In genomic region chr21:22019766-22020165, GRCh38 we compare ENCODE assay signal across 15 cellular contexts.
A peak's percentile ranks its signal among the peaks of the same experiment; 100 is the strongest.
DNase-seq lines count a peak whose midpoint lies in the region; ATAC-seq and TF ChIP-seq lines count a peak whose summit lies in the region.
"Had no signal": no experiment of that assay in that cellular context is flagged by ENCODE, and none has a peak within 500 bp of the region (broad histone marks: within the 10 kb centered on the region; RNA-seq: fewer than 3 reads in every experiment).

No MANE protein-coding gene starts in this region.

- H3K9me3 ChIP-seq in adipocyte (ENCODE audit: control insufficient read depth, low read length), result peaks cover 16% of the 10 kb centered on the region

- H3K4me1 Mint-ChIP-seq in activated CD4-positive, alpha-beta T cell treated with anti-CD3 and anti-CD28 coated beads, Interleukin-2, amount 10 ng/mL, durations not matched to agents 24 days and 14 days, result no peaks in the 10 kb centered on the region

- no peaks in the 10 kb centered on the region for H3K36me3 ChIP-seq in adipocyte (ENCODE audit: control insufficient read depth, insufficient read depth, low read length, severe bottlenecking)
- H3K36me3 ChIP-seq: BLaER1 had no signal

- no peak for DNase-seq in activated CD4-positive, alpha-beta T cell treated with anti-CD3 and anti-CD28 coated beads, Interleukin-2, amount 10 ng/mL, durations not matched to agents 24 days and 14 days
- DNase-seq in activated CD4-positive, alpha-beta T cell treated with anti-CD3 and anti-CD28 coated beads, Interleukin-2, amount 50 U/mL, for 1 hour, result no peak
- peak; percentile 60 for DNase-seq in adipocyte (ENCODE audit: low read depth)
- peak; percentile 44 for DNase-seq in fibroblast of pulmonary artery (ENCODE audit: low read depth)
- peak; percentile 6 for DNase-seq in skeletal muscle cell (ENCODE audit: low read depth)
- no peak for DNase-seq in NCI-H2029 (lab: John Stamatoyannopoulos, UW)
- DNase-seq in pons (ENCODE audit: low spot score), result no peak
- DNase-seq: GOT3, Karpas-422, NCI-H187 treated with DMSO at 0.1 percent for 48 hours, NCI-H510A, RPMI8226 had no signal

- no peaks in the 10 kb centered on the region for H3K36me3 Mint-ChIP-seq in activated CD4-positive, alpha-beta T cell treated with anti-CD3 and anti-CD28 coated beads, Interleukin-2, amount 10 ng/mL, durations not matched to agents 24 days and 14 days (ENCODE audit: low read depth)

- H3K9me3 Mint-ChIP-seq in activated CD4-positive, alpha-beta T cell treated with anti-CD3 and anti-CD28 coated beads, Interleukin-2, amount 10 ng/mL, durations not matched to agents 24 days and 14 days, result no peaks in the 10 kb centered on the region

- H3K4me1 ChIP-seq in adipocyte (ENCODE audit: control insufficient read depth, insufficient read depth, low read length), result no peaks in the 10 kb centered on the region
- H3K4me1 ChIP-seq: BLaER1 had no signal

- intact Hi-C loops in activated CD4-positive, alpha-beta T cell treated with anti-CD3 and anti-CD28 coated beads, Interleukin-2, amount 10 ng/mL, durations not matched to agents 24 days and 14 days (cut with micrococcal nuclease), result no loop called here

- peak overlapping the region; percentile 58 for H3K27ac Mint-ChIP-seq in activated CD4-positive, alpha-beta T cell treated with anti-CD3 and anti-CD28 coated beads, Interleukin-2, amount 10 ng/mL, durations not matched to agents 24 days and 14 days

- no peaks in the 10 kb centered on the region for H3K27me3 ChIP-seq in adipocyte (replicated peaks; ENCODE audit: control insufficient read depth, insufficient read depth, low read length)
- H3K27me3 ChIP-seq: BLaER1 had no signal

- no peak overlapping the region for H3K4me3 Mint-ChIP-seq in activated CD4-positive, alpha-beta T cell treated with anti-CD3 and anti-CD28 coated beads, Interleukin-2, amount 10 ng/mL, durations not matched to agents 24 days and 14 days

- H3K4me3 ChIP-seq in adipocyte (ENCODE audit: low read length) (no peak overlapping the region), fibroblast of pulmonary artery (replicated peaks; ENCODE audit: low read depth, low read length) (no peak overlapping the region), skeletal muscle cell (ENCODE audit: low read depth, low read length) (no peak overlapping the region)
- H3K4me3 ChIP-seq: BLaER1 had no signal

- TF ChIP-seq CTCF in fibroblast of pulmonary artery (IDR thresholded peaks at IDR 0.05; ENCODE audit: low read length, missing control alignments), result no peak

- H3K27me3 Mint-ChIP-seq in activated CD4-positive, alpha-beta T cell treated with anti-CD3 and anti-CD28 coated beads, Interleukin-2, amount 10 ng/mL, durations not matched to agents 24 days and 14 days, result no peaks in the 10 kb centered on the region

- no peak overlapping the region for H3K9ac ChIP-seq in adipocyte (ENCODE audit: low read length)
- H3K9ac ChIP-seq: BLaER1 had no signal

- no peak for ATAC-seq in GM21390 (IDR thresholded peaks at IDR 0.05; ENCODE audit: unreplicated experiment)
- ATAC-seq: HepG2 had no signal

Comparison
In these comparisons a context has a peak if more than half of its experiments do, and no peak if none do; other contexts are left out.
1. DNase-seq: peak in adipocyte (single experiment), fibroblast of pulmonary artery (single experiment) and skeletal muscle cell (single experiment); none in activated CD4-positive, alpha-beta T cell treated with anti-CD3 and anti-CD28 coated beads, Interleukin-2, amount 10 ng/mL, durations not matched to agents 24 days and 14 days (single experiment), activated CD4-positive, alpha-beta T cell treated with anti-CD3 and anti-CD28 coated beads, Interleukin-2, amount 50 U/mL, for 1 hour (single experiment), NCI-H2029 (single experiment) and pons (single experiment).